ENCODE assay signal across 8 cellular contexts in the genomic region with DNA sequence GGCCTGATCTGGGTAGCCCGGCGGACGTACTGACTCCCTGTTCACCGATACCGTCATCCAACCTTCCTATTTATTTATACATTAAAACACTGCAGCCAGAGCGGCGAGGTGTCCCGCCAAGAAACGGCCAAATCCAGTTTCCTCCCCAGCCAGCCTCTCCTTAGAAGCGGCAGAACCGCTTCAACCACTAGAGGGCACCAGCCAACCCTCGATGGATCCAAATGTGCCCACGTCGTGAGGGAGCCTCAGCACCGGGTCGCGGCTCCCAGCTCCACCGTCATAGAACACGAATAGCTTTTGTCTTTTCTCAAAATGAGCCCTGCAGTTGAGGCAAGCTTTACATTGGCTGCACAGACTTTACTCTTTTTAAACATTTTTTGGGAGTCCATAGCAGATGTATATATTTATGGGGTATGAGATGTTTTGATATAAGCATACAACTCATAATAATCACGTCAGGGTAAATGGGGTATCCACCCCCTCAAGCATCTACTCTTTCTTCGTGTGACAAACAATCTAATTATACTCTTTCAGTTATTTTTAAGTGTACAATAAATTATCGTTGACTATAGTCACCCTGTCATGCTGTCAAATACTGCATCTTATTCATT.
DNase-seq lines count a peak whose midpoint lies in the region; ATAC-seq and TF ChIP-seq lines count a peak whose summit lies in the region.

No MANE protein-coding gene starts in this region.

- H3K4me3 ChIP-seq in choroid plexus epithelial cell (ENCODE audit: low read depth, low read length), result peak overlapping the region; percentile 34

- ATAC-seq in GM18909 (IDR thresholded peaks at IDR 0.05; ENCODE audit: poor library complexity, unreplicated experiment) (peak; percentile 93), HG03196 (IDR thresholded peaks at IDR 0.05; ENCODE audit: unreplicated experiment) (peak; percentile 81)

- DNase-seq in AG09319 (ENCODE audit: extremely low read depth, low read depth) (peak; percentile 31), NCI-H446 (lab: John Stamatoyannopoulos, UW) (peak; percentile 22 to 80), choroid plexus epithelial cell (ENCODE audit: low read depth) (peak; percentile 81), left kidney (ENCODE audit: low read depth, low spot score) (peak; percentile 91)
- DNase-seq in activated CD4-positive, alpha-beta T cell treated with anti-CD3 and anti-CD28 coated beads for 1 hour, result peak; percentile 61
- peak; percentile 69 for DNase-seq in stimulated activated CD4-positive, alpha-beta T cell treated with anti-CD3 and anti-CD28 coated beads, Interleukin-2, amount 100 ng/mL, for 4 hours (ENCODE audit: low read depth)

- TF ChIP-seq CTCF in AG09319 (IDR thresholded peaks at IDR 0.05; ENCODE audit: low read depth, low read length) (peak; percentile 96), choroid plexus epithelial cell (conservative IDR thresholded peaks at IDR 0.05; ENCODE audit: low read depth, low read length) (peak; percentile 96)

Comparison
In these comparisons a context has a peak if more than half of its experiments do, and no peak if none do; other contexts are left out.
1. Peak in every context shown above with its lines: DNase-seq, ATAC-seq and H3K4me3 ChIP-seq.
2. DNase-seq: peak in every context shown above with its lines; median percentile 91 in left kidney; 81 in choroid plexus epithelial cell; 69 in stimulated activated CD4-positive, alpha-beta T cell treated with anti-CD3 and anti-CD28 coated beads, Interleukin-2, amount 100 ng/mL, for 4 hours; 61 in activated CD4-positive, alpha-beta T cell treated with anti-CD3 and anti-CD28 coated beads for 1 hour; 51 in NCI-H446; 31 in AG09319.